ENCODE assay signal across 8 cellular contexts in genomic region chr4:87422104-87423052, GRCh38. TPM values are rescaled to one million over a fixed set of nuclear protein-coding genes. Genes with fewer than 3 reads are reported as not detected.
DNase-seq lines count a peak whose midpoint lies in the region; ATAC-seq and TF ChIP-seq lines count a peak whose summit lies in the region.

NUDT9 (plus strand) TSS chr4:87422573; CDS start chr4:87422906, 333 bp downstream.

- peak within 1 kb of the TSS; percentile 74 for H3K9ac ChIP-seq in SU-DHL-6 (ENCODE audit: low read length)

- peaks cover 42% of the 10 kb centered on the region for H3K79me2 ChIP-seq in SU-DHL-6 (ENCODE audit: insufficient read depth, low read length)

- TF ChIP-seq POLR2A in ovary (IDR thresholded peaks at IDR 0.05) (peak; percentile 94), thyroid gland (IDR thresholded peaks at IDR 0.05) (peak in 1 of 2 donors; percentile 77)

- H3K27me3 ChIP-seq in SU-DHL-6 (ENCODE audit: low read length) (no peaks in the 10 kb centered on the region), ovary (no peaks in the 10 kb centered on the region), thyroid gland (no peaks in the 10 kb centered on the region)

- H3K4me1 Mint-ChIP-seq in activated naive CD8-positive, alpha-beta T cell treated with anti-CD3 and anti-CD28 coated beads, Interleukin-2, amount 10 ng/mL, durations not matched to agents 7 days and 5 days, result peaks cover 14% of the 10 kb centered on the region

- no peaks in the 10 kb centered on the region for H3K9me2 ChIP-seq in SU-DHL-6 (replicated peaks; ENCODE audit: insufficient read depth, low read length)

- 1% methylated on average over 56 to 58 of the region's 58 CpGs for WGBS in ovary, 3 donors
- WGBS in thyroid gland, 2 donors, result 0 to 3% methylated on average over 35 to 58 of the region's 58 CpGs

- POLR2A ChIA-PET in activated naive CD8-positive, alpha-beta T cell treated with anti-CD3 and anti-CD28 coated beads, Interleukin-2, amount 10 ng/mL, durations not matched to agents 7 days and 5 days (lab: Charles Lee), result interaction anchor here (1.0 to 2.3 kb wide), 5 partner anchors 16 to 203 kb away, joined by 3 to 20 read pairs (median 6); partner anchors contain the start of gene HSD17B11

- peak; percentile 88 for ATAC-seq in HG02678 (IDR thresholded peaks at IDR 0.05; ENCODE audit: unreplicated experiment)
- peak; percentile 94 for ATAC-seq in activated naive CD8-positive, alpha-beta T cell treated with anti-CD3 and anti-CD28 coated beads, Interleukin-2, amount 10 ng/mL, durations not matched to agents 7 days and 5 days (ENCODE audit: low read depth)

- intact Hi-C loops in head of caudate nucleus (cut with DNase I) (loop anchor here (2.0 kb wide), 1 partner anchor 32 kb away; the partner anchor contains the start of gene HSD17B11), ovary (cut with DNase I) (no loop called here), thyroid gland (cut with DNase I) (no loop called here)

- H3K36me3 Mint-ChIP-seq in activated naive CD8-positive, alpha-beta T cell treated with anti-CD3 and anti-CD28 coated beads, Interleukin-2, amount 10 ng/mL, durations not matched to agents 7 days and 5 days, result no peaks in the 10 kb centered on the region

- no peaks in the 10 kb centered on the region for H3K36me3 ChIP-seq in SU-DHL-6 (ENCODE audit: low read length)
- no peaks in the 10 kb centered on the region for H3K36me3 ChIP-seq in ovary
- H3K36me3 ChIP-seq in thyroid gland, result no peaks in the 10 kb centered on the region

- H3K4me3 ChIP-seq in GM12865 (ENCODE audit: low read depth, low read length) (peak within 1 kb of the TSS; percentile 91), SU-DHL-6 (ENCODE audit: insufficient read depth, low read length, poor library complexity, severe bottlenecking) (peak within 1 kb of the TSS; percentile 76), ovary (peak within 1 kb of the TSS; percentile 97), thyroid gland (replicated peaks in 1 of 3) (peak within 1 kb of the TSS; percentile 23 to 78 (median 60))

- DNase-seq in GM12865 (ENCODE audit: low read depth) (peak; percentile 94), NCI-H128 (lab: John Stamatoyannopoulos, UW; ENCODE audit: unreplicated experiment) (peak; percentile 69), head of caudate nucleus (peak; percentile 91 to 98 (median 96)), ovary (peak; percentile 94 to 97 (median 95)), thyroid gland (peak; percentile 95 to 97)
- DNase-seq in activated naive CD8-positive, alpha-beta T cell treated with anti-CD3 and anti-CD28 coated beads, Interleukin-2, amount 10 ng/mL, durations not matched to agents 7 days and 5 days, result peak; percentile 87

- H3K9me3 ChIP-seq in SU-DHL-6 (ENCODE audit: insufficient read depth, low read length), result no peaks in the 10 kb centered on the region
- H3K9me3 ChIP-seq in ovary, result no peaks in the 10 kb centered on the region
- no peaks in the 10 kb centered on the region for H3K9me3 ChIP-seq in thyroid gland

- TF ChIP-seq EP300 in ovary (IDR thresholded peaks at IDR 0.05), result no peak

- H3K4me3 Mint-ChIP-seq in activated naive CD8-positive, alpha-beta T cell treated with anti-CD3 and anti-CD28 coated beads, Interleukin-2, amount 10 ng/mL, durations not matched to agents 7 days and 5 days, result peak within 1 kb of the TSS; percentile 99

- H3F3A ChIP-seq in SU-DHL-6 (ENCODE audit: insufficient read depth), result no peaks in the 10 kb centered on the region

- H3K4me1 ChIP-seq in ovary (ENCODE audit: insufficient read depth) (peaks cover 14% of the 10 kb centered on the region), thyroid gland (peaks cover 24 to 26% of the 10 kb centered on the region in 2 donors)

- H3K4me2 ChIP-seq in SU-DHL-6 (ENCODE audit: low read depth, low read length, poor library complexity, severe bottlenecking), result peak within 1 kb of the TSS; percentile 94

- H2AFZ ChIP-seq in SU-DHL-6 (ENCODE audit: low read depth, low read length, severe bottlenecking), result peak within 1 kb of the TSS; percentile 76

- TF ChIP-seq CTCF in GM12865 (IDR thresholded peaks at IDR 0.05; ENCODE audit: insufficient read depth, low read depth, low read length, missing control alignments) (peak; percentile 16), SU-DHL-6 (IDR thresholded peaks at IDR 0.05; ENCODE audit: insufficient read depth, low read length, poor library complexity, severe bottlenecking) (no peak), ovary (IDR thresholded peaks at IDR 0.05) (no peak), thyroid gland (IDR thresholded peaks at IDR 0.05) (no peak)

- H3K27ac Mint-ChIP-seq in activated naive CD8-positive, alpha-beta T cell treated with anti-CD3 and anti-CD28 coated beads, Interleukin-2, amount 10 ng/mL, durations not matched to agents 7 days and 5 days, result peak within 1 kb of the TSS; percentile 97

- H3K27ac ChIP-seq in SU-DHL-6 (ENCODE audit: low read depth, low read length) (peak within 1 kb of the TSS; percentile 66), ovary (peak within 1 kb of the TSS; percentile 84), thyroid gland (peak within 1 kb of the TSS; percentile 88 to 98 (median 89))

- H3K9me3 Mint-ChIP-seq in activated naive CD8-positive, alpha-beta T cell treated with anti-CD3 and anti-CD28 coated beads, Interleukin-2, amount 10 ng/mL, durations not matched to agents 7 days and 5 days, result no peaks in the 10 kb centered on the region

- H4K20me1 ChIP-seq in SU-DHL-6 (ENCODE audit: low read depth, low read length), result no peaks in the 10 kb centered on the region

- H3K27me3 Mint-ChIP-seq in activated naive CD8-positive, alpha-beta T cell treated with anti-CD3 and anti-CD28 coated beads, Interleukin-2, amount 10 ng/mL, durations not matched to agents 7 days and 5 days, result no peaks in the 10 kb centered on the region

RNA-seq across cellular contexts. Expression of gene NUDT9, which starts in this region (rescaled TPM):
- total RNA-seq in activated naive CD8-positive, alpha-beta T cell treated with anti-CD3 and anti-CD28 coated beads, Interleukin-2, amount 10 ng/mL, durations not matched to agents 7 days and 5 days, result 10 to 100 TPM; 10.5 to 13.4 TPM
- total RNA-seq in ovary (10 to 100 TPM; 14.1 to 33.0 (median 27.0) TPM), thyroid gland (10 to 100 TPM; 20.4 to 38.2 (median 28.4) TPM)
- polyA plus RNA-seq in ovary, result 10 to 100 TPM; 36.6 to 44.6 TPM

Comparison
In these comparisons a context has a peak if more than half of its experiments do, and no peak if none do; other contexts are left out.
1. Peak in every context shown above with its lines: DNase-seq, ATAC-seq, H3K4me3 ChIP-seq and H3K27ac ChIP-seq.